ENCODE assay signal across 13 cellular contexts in the genomic region with DNA sequence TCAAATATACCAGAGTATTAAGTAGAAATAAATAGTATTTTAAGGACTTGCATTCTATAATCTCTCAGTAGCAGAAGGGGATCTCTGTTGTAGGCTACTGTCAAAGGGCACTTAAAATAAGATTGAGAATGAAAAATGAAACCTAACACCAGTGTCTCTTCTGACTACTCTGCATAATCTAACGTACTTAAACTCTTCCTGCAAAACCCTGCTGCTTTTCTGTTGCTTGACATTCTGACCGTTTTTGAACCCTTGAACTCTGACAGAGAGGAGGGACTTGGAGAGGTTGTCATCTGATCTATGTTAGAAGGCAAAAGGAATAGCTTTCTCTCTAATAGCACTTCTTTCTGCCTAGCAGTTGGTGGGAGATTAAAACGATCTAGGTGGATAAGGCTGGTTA.
A peak's percentile ranks its signal among the peaks of the same experiment; 100 is the strongest.
DNase-seq lines count a peak whose midpoint lies in the region; ATAC-seq and TF ChIP-seq lines count a peak whose summit lies in the region.
"Had no signal": no experiment of that assay in that cellular context is flagged by ENCODE, and none has a peak within 500 bp of the region (broad histone marks: within the 10 kb centered on the region; RNA-seq: fewer than 3 reads in every experiment).

No MANE protein-coding gene starts in this region.

- CTCF ChIA-PET in CD4-positive, alpha-beta memory T cell (lab: Charles Lee; ENCODE audit: partially characterized antibody): no interaction called here

- no peaks in the 10 kb centered on the region for H3K36me3 Mint-ChIP-seq in CD4-positive, alpha-beta memory T cell

- H3K4me3 Mint-ChIP-seq in CD4-positive, alpha-beta memory T cell: no peak overlapping the region

- H3K9me3 ChIP-seq in WERI-Rb-1 (ENCODE audit: severe bottlenecking) (no peaks in the 10 kb centered on the region), smooth muscle cell (replicated peaks; ENCODE audit: low read depth) (no peaks in the 10 kb centered on the region)
- no peaks in the 10 kb centered on the region for H3K9me3 ChIP-seq in CD4-positive, alpha-beta memory T cell (ENCODE audit: control insufficient read depth in 1 of 2, low read length in 2 of 2)
- H3K9me3 ChIP-seq: A549, SJSA1 had no signal

- intact Hi-C loops in CD4-positive, alpha-beta memory T cell (cut with micrococcal nuclease): no loop called here

- no peaks in the 10 kb centered on the region for H3K79me2 ChIP-seq in smooth muscle cell (ENCODE audit: low read depth)
- H3K79me2 ChIP-seq: parathyroid adenoma had no signal

- H3K4me2 ChIP-seq in smooth muscle cell: peak overlapping the region; percentile 58
- H3K4me2 ChIP-seq: A549 had no signal

- no peaks in the 10 kb centered on the region for H3K4me1 Mint-ChIP-seq in CD4-positive, alpha-beta memory T cell

- H2AFZ ChIP-seq in smooth muscle cell (ENCODE audit: low read depth): no peak overlapping the region

- no peak overlapping the region for H3K27ac Mint-ChIP-seq in CD4-positive, alpha-beta memory T cell

- no peaks in the 10 kb centered on the region for H3K27me3 Mint-ChIP-seq in CD4-positive, alpha-beta memory T cell

- no peaks in the 10 kb centered on the region for H3F3A ChIP-seq in smooth muscle cell (ENCODE audit: low read depth)

- DNase-seq in NCI-H2107 treated with DMSO at 0.1 percent for 48 hours (lab: John Stamatoyannopoulos, UW; ENCODE audit: unreplicated experiment): peak; percentile 69
- DNase-seq in NCI-H2107 (lab: John Stamatoyannopoulos, UW): no peak
- DNase-seq in WERI-Rb-1: peak; percentile 10
- DNase-seq in smooth muscle cell (lab: John Stamatoyannopoulos, UW; ENCODE audit: unreplicated experiment): no peak
- no peak for DNase-seq in CD4-positive, alpha-beta memory T cell
- DNase-seq in NCI-H1930 (lab: John Stamatoyannopoulos, UW): no peak
- DNase-seq: activated naive CD4-positive, alpha-beta T cell treated with anti-CD3 and anti-CD28 coated beads, Interleukin-2, amount 50 U/mL, for 16 hours; NCI-H69 had no signal

- TF ChIP-seq CTCF in WERI-Rb-1 (IDR thresholded peaks at IDR 0.05; ENCODE audit: low read depth, low read length) (no peak), smooth muscle cell (IDR thresholded peaks at IDR 0.05; ENCODE audit: borderline replicate concordance, insufficient read depth, poor library complexity, severe bottlenecking) (no peak)

- H3K4me3 ChIP-seq in WERI-Rb-1 (ENCODE audit: low read depth, low read length): no peak overlapping the region
- no peak overlapping the region for H3K4me3 ChIP-seq in smooth muscle cell
- no peak overlapping the region for H3K4me3 ChIP-seq in CD4-positive, alpha-beta memory T cell (ENCODE audit: low read length in 2 of 2)
- H3K4me3 ChIP-seq: A549, SJSA1 had no signal

- no peak overlapping the region for H3K9ac ChIP-seq in smooth muscle cell (ENCODE audit: low read depth)
- H3K9ac ChIP-seq: parathyroid adenoma had no signal

- H3K4me1 ChIP-seq in smooth muscle cell (ENCODE audit: low read depth): no peaks in the 10 kb centered on the region
- H3K4me1 ChIP-seq in CD4-positive, alpha-beta memory T cell (ENCODE audit: insufficient read depth, low read length): no peaks in the 10 kb centered on the region
- H3K4me1 ChIP-seq: A549, parathyroid adenoma, SJSA1 had no signal

- no peak overlapping the region for H3K27ac ChIP-seq in WERI-Rb-1
- no peak overlapping the region for H3K27ac ChIP-seq in smooth muscle cell (ENCODE audit: low read depth)
- H3K27ac ChIP-seq in CD4-positive, alpha-beta memory T cell (ENCODE audit: low read depth, low read length): no peak overlapping the region
- H3K27ac ChIP-seq: A549, parathyroid adenoma, SJSA1 had no signal

- POLR2A ChIA-PET in CD4-positive, alpha-beta memory T cell (lab: Charles Lee; ENCODE audit: partially characterized antibody): no interaction called here

- peaks cover 0 to 3% (median 0%) of the 10 kb centered on the region in 8 donors for H3K9me3 Mint-ChIP-seq in CD4-positive, alpha-beta memory T cell

- 36% methylated on average over 3 of the region's 3 CpGs for WGBS in smooth muscle cell (ENCODE audit: low lambda C conversion rate)

- ATAC-seq in HG03025 (IDR thresholded peaks at IDR 0.05; ENCODE audit: low FRiP score, unreplicated experiment) (peak; percentile 93), HG03571 (IDR thresholded peaks at IDR 0.05; ENCODE audit: unreplicated experiment) (no peak)
- ATAC-seq: A549 had no signal

- H3K27me3 ChIP-seq in WERI-Rb-1 (ENCODE audit: insufficient read depth, low read depth, severe bottlenecking): no peaks in the 10 kb centered on the region
- no peaks in the 10 kb centered on the region for H3K27me3 ChIP-seq in smooth muscle cell (ENCODE audit: low read depth)
- H3K27me3 ChIP-seq in CD4-positive, alpha-beta memory T cell (ENCODE audit: insufficient read depth, low read length): no peaks in the 10 kb centered on the region
- H3K27me3 ChIP-seq: SJSA1 had no signal

- no peaks in the 10 kb centered on the region for H4K20me1 ChIP-seq in smooth muscle cell (ENCODE audit: low read depth)

- no peaks in the 10 kb centered on the region for H3K36me3 ChIP-seq in WERI-Rb-1
- no peaks in the 10 kb centered on the region for H3K36me3 ChIP-seq in smooth muscle cell (ENCODE audit: low read depth)
- H3K36me3 ChIP-seq in CD4-positive, alpha-beta memory T cell (ENCODE audit: insufficient read depth, low read length): no peaks in the 10 kb centered on the region
- H3K36me3 ChIP-seq: SJSA1 had no signal

Comparison
In these comparisons a context has a peak if more than half of its experiments do, and no peak if none do; other contexts are left out.
1. DNase-seq: peak in NCI-H2107 treated with DMSO at 0.1 percent for 48 hours (single experiment) and WERI-Rb-1 (single experiment); none in NCI-H2107 (single experiment), smooth muscle cell (single experiment), CD4-positive, alpha-beta memory T cell (0 of 5) and NCI-H1930 (0 of 2).